In genomic region chr5:81969912-81970311, GRCh38 we compare ENCODE assay signal across 23 cellular contexts. TPM values are rescaled to one million over a fixed set of nuclear protein-coding genes. Genes with fewer than 3 reads are reported as not detected.
DNase-seq lines count a peak whose midpoint lies in the region; ATAC-seq, FAIRE-seq and TF ChIP-seq lines count a peak whose summit lies in the region.
"Had no signal": no experiment of that assay in that cellular context is flagged by ENCODE, and none has a peak within 500 bp of the region (broad histone marks: within the 10 kb centered on the region; RNA-seq: fewer than 3 reads in every experiment).

No MANE protein-coding gene starts in this region.

- no peaks in the 10 kb centered on the region for H3K79me1 ChIP-seq in neuronal stem cell (ENCODE audit: low read depth, low read length)

- no peaks in the 10 kb centered on the region for H3K9me3 ChIP-seq in Caco-2
- no peaks in the 10 kb centered on the region for H3K9me3 ChIP-seq in K562 (replicated peaks; ENCODE audit: control insufficient read depth, insufficient read depth, low read depth, low read length)
- no peaks in the 10 kb centered on the region for H3K9me3 ChIP-seq in neuronal stem cell (replicated peaks in 1 of 2; ENCODE audit: control insufficient read depth in 2 of 2, insufficient read depth in 1 of 2, low read depth in 1 of 2, low read length in 2 of 2)
- H3K9me3 ChIP-seq: suprapubic skin had no signal

- no peak overlapping the region for H2BK15ac ChIP-seq in neuronal stem cell (ENCODE audit: low read length)

- peaks cover 30% of the 10 kb centered on the region for H3K79me2 ChIP-seq in K562 (ENCODE audit: control insufficient read depth, insufficient read depth, low read length)

- TF ChIP-seq POLR2A in K562 (conservative IDR thresholded peaks at IDR 0.05): no peak

- BruUV-seq in Caco-2 (replicated peaks; lab: Mats Ljungman, UMichigan) (no TSS peak), K562 (replicated peaks; lab: Mats Ljungman, UMichigan) (no TSS peak)

- TF ChIP-seq EP300 in K562 (IDR thresholded peaks at IDR 0.05; ENCODE audit: low read length): no peak

- H3K27ac Mint-ChIP-seq in activated T-cell treated with anti-CD3 and anti-CD28 coated beads, Interleukin-2, amount 50 U/mL, for 72 hours: peak overlapping the region; percentile 65
- no peak overlapping the region for H3K27ac Mint-ChIP-seq in Caco-2 (ENCODE audit: unreplicated experiment)
- H3K27ac Mint-ChIP-seq: H9 had no signal

- 91% methylated on average over 2 of the region's 2 CpGs for WGBS in K562 (ENCODE audit: insufficient coverage, low coverage, missing lambda C conversion rate)
- no CpG with 5 or more reads among the region's 2 CpGs for WGBS in neuronal stem cell (ENCODE audit: extremely low coverage in 2 of 2, insufficient read length in 2 of 2, insufficient replicate concordance in 1 of 2), 2 donors

- H4K20me1 ChIP-seq in K562 (replicated peaks; ENCODE audit: control insufficient read depth, insufficient read depth, low read length): no peaks in the 10 kb centered on the region

- H4K8ac ChIP-seq in neuronal stem cell (ENCODE audit: low read depth, low read length): no peak overlapping the region

- H3K4ac ChIP-seq in neuronal stem cell (ENCODE audit: low read length): no peak overlapping the region

- H3K27ac ChIP-seq in K562 (ENCODE audit: extremely low read depth, low read depth, low read length): no peak overlapping the region
- no peak overlapping the region for H3K27ac ChIP-seq in neuronal stem cell (replicated peaks; ENCODE audit: low read length)
- H3K27ac ChIP-seq: epithelial cell of prostate, foreskin keratinocyte, SK-N-MC, suprapubic skin had no signal

- H3K23ac ChIP-seq in neuronal stem cell (ENCODE audit: low read depth, low read length, poor library complexity): no peak overlapping the region

- H3K4me1 ChIP-seq in Caco-2 (peaks cover 3% of the 10 kb centered on the region; the same call in 1 of the 2 replicates), K562 (replicated peaks in 1 of 2; ENCODE audit: control insufficient read depth in 2 of 2, insufficient read depth in 2 of 2, low read length in 2 of 2) (peaks cover 8 to 10% of the 10 kb centered on the region in 2 experiments; a peak in 4 of 5 replicates), neuronal stem cell (ENCODE audit: control insufficient read depth in 2 of 2, insufficient read depth in 1 of 2, low read depth in 1 of 2, low read length in 2 of 2) (peaks cover 4% of the 10 kb centered on the region in 2 donors)

- H2AFZ ChIP-seq in K562 (ENCODE audit: low read depth, low read length) (peak overlapping the region; percentile 90), neuronal stem cell (ENCODE audit: low read length) (peak overlapping the region; percentile 73)

- no peaks in the 10 kb centered on the region for H3K36me3 ChIP-seq in Caco-2 (ENCODE audit: control insufficient read depth, insufficient read depth, low read length)
- H3K36me3 ChIP-seq in K562 (ENCODE audit: control insufficient read depth, insufficient read depth, low read length): no peaks in the 10 kb centered on the region
- no peaks in the 10 kb centered on the region for H3K36me3 ChIP-seq in neuronal stem cell (replicated peaks in 1 of 2; ENCODE audit: control insufficient read depth in 2 of 2, insufficient read depth in 2 of 2, low read length in 2 of 2)
- H3K36me3 ChIP-seq: suprapubic skin had no signal

- intact Hi-C loops in Caco-2 (cut with micrococcal nuclease; ENCODE audit: unreplicated experiment) (loop anchor here (5.0 kb wide), 2 partner anchors 118 to 137 kb away; no protein-coding TSS in a partner anchor), K562 (cut with micrococcal nuclease) (loop anchor here (5.0 kb wide), 3 partner anchors 63 to 218 kb away; partner anchors contain the start of gene SSBP2)

- no peak overlapping the region for H3K4me3 ChIP-seq in Caco-2 (ENCODE audit: low read depth, low read length)
- H3K4me3 ChIP-seq in K562: no peak overlapping the region
- H3K4me3 ChIP-seq in neuronal stem cell (ENCODE audit: low read length in 2 of 2): no peak overlapping the region
- H3K4me3 ChIP-seq: SK-N-MC, suprapubic skin had no signal

- H3K36me3 Mint-ChIP-seq in activated T-cell treated with anti-CD3 and anti-CD28 coated beads, Interleukin-2, amount 50 U/mL, for 72 hours (ENCODE audit: insufficient read depth in 2 of 2): peaks cover 0 to 1% of the 10 kb centered on the region in 2 donors
- no peaks in the 10 kb centered on the region for H3K36me3 Mint-ChIP-seq in Caco-2 (ENCODE audit: insufficient read depth, unreplicated experiment)

- H3K4me2 ChIP-seq in K562 (ENCODE audit: insufficient read depth, low read length) (no peak overlapping the region), neuronal stem cell (ENCODE audit: insufficient read depth, low read length, poor library complexity, severe bottlenecking) (no peak overlapping the region)

- H3K27me3 ChIP-seq in Caco-2 (replicated peaks; ENCODE audit: control insufficient read depth, insufficient read depth, low read length) (no peaks in the 10 kb centered on the region), K562 (ENCODE audit: control insufficient read depth in 2 of 2, insufficient read depth in 2 of 2, low read length in 2 of 2) (no peaks in the 10 kb centered on the region), neuronal stem cell (ENCODE audit: control insufficient read depth in 3 of 3, insufficient read depth in 3 of 3, low read depth in 1 of 3, low read length in 3 of 3) (no peaks in the 10 kb centered on the region)
- H3K27me3 ChIP-seq: dorsolateral prefrontal cortex, foreskin keratinocyte, suprapubic skin had no signal

- peaks cover 26% of the 10 kb centered on the region for H3K4me1 Mint-ChIP-seq in activated T-cell treated with anti-CD3 and anti-CD28 coated beads, Interleukin-2, amount 50 U/mL, for 72 hours (ENCODE audit: low read depth)
- H3K4me1 Mint-ChIP-seq in Caco-2 (ENCODE audit: low read depth, unreplicated experiment): peaks cover 13% of the 10 kb centered on the region

- no peak for TF ChIP-seq RAD21 in K562 (CRISPR knock-in tag; conservative IDR thresholded peaks at IDR 0.05 in 1 of 2, IDR thresholded peaks at IDR 0.05 in 1 of 2)

- no peak overlapping the region for H3K9ac ChIP-seq in K562 (ENCODE audit: insufficient read depth in 1 of 2, low read depth in 2 of 2, low read length in 2 of 2)
- no peak overlapping the region for H3K9ac ChIP-seq in neuronal stem cell (ENCODE audit: low read depth, low read length, poor library complexity)

- H4K91ac ChIP-seq in neuronal stem cell (ENCODE audit: low read depth, low read length, poor library complexity): no peak overlapping the region

- POLR2A ChIA-PET in Caco-2 (lab: Charles Lee) (no interaction called here), K562 (lab: Yijun Ruan, JAX) (no interaction called here)

- H3K9me3 Mint-ChIP-seq in activated T-cell treated with anti-CD3 and anti-CD28 coated beads, Interleukin-2, amount 50 U/mL, for 72 hours: no peaks in the 10 kb centered on the region
- no peaks in the 10 kb centered on the region for H3K9me3 Mint-ChIP-seq in Caco-2 (ENCODE audit: unreplicated experiment)
- H3K9me3 Mint-ChIP-seq: H9 had no signal

- no peak overlapping the region for H3K18ac ChIP-seq in neuronal stem cell (ENCODE audit: low read length)

- CTCF ChIA-PET in Caco-2 (lab: Charles Lee): no interaction called here
- CTCF ChIA-PET in K562 (lab: Yijun Ruan, JAX; ENCODE audit: low intra/inter-chr PET ratio): no interaction called here

- no peak for DNase-seq in activated T-cell treated with anti-CD3 and anti-CD28 coated beads, Interleukin-2, amount 50 U/mL, for 72 hours
- DNase-seq in activated T-cell treated with anti-CD3 and anti-CD28 coated beads for 4 hours (no peak), Caco-2 (no peak), K562 (ENCODE audit: extremely low read depth in 1 of 4, low spot score in 3 of 4) (no peak), neuronal stem cell (ENCODE audit: low spot score) (no peak), HuH-7 (ENCODE audit: low spot score) (no peak)
- DNase-seq: activated gamma-delta T cell treated with Interleukin-2 at 50 U/mL for 16 hours; anterior cingulate cortex; central memory CD4-positive, alpha-beta T cell; DMS79 treated with DMSO at 0.1 percent for 48 hours; dorsolateral prefrontal cortex; foreskin keratinocyte; H9; hippocampal formation; NCI-H2107; NK-92 treated with Interleukin-12 subunit alpha and Interleukin-12 subunit beta, amount 100 ng/mL, for 24 hours; right cardiac atrium had no signal

- in situ Hi-C loops in K562 (cut with MboI): no loop called here

- no peaks in the 10 kb centered on the region for H3K9me1 ChIP-seq in K562 (ENCODE audit: control insufficient read depth, insufficient read depth, low read length)

- H2BK120ac ChIP-seq in neuronal stem cell (ENCODE audit: low read depth, low read length): no peak overlapping the region

- TF ChIP-seq CTCF in Caco-2 (IDR thresholded peaks at IDR 0.05; ENCODE audit: insufficient read depth in 1 of 2, low read depth in 1 of 2, low read length in 1 of 2, severe bottlenecking in 1 of 2, unreplicated experiment in 1 of 2) (no peak), K562 (IDR thresholded peaks at IDR 0.05 in 2 of 3, conservative IDR thresholded peaks at IDR 0.05 in 1 of 3; ENCODE audit: insufficient read depth in 2 of 3, low read depth in 1 of 3, low read length in 3 of 3) (no peak)

- H3K27me3 Mint-ChIP-seq in activated T-cell treated with anti-CD3 and anti-CD28 coated beads, Interleukin-2, amount 50 U/mL, for 72 hours (ENCODE audit: low read depth): no peaks in the 10 kb centered on the region
- no peaks in the 10 kb centered on the region for H3K27me3 Mint-ChIP-seq in Caco-2 (ENCODE audit: insufficient read depth, unreplicated experiment)

- no peak overlapping the region for H2BK5ac ChIP-seq in neuronal stem cell (ENCODE audit: low read length)

- no peak for FAIRE-seq in K562 (lab: Jason Lieb, UNC)
- FAIRE-seq: islet of Langerhans had no signal

- peak overlapping the region in 1 of 2 donors; percentile 55 for H3K4me3 Mint-ChIP-seq in activated T-cell treated with anti-CD3 and anti-CD28 coated beads, Interleukin-2, amount 50 U/mL, for 72 hours
- H3K4me3 Mint-ChIP-seq in Caco-2 (ENCODE audit: unreplicated experiment): peak overlapping the region; percentile 27
- H3K4me3 Mint-ChIP-seq: H9 had no signal

- H2AK5ac ChIP-seq in neuronal stem cell (ENCODE audit: low read depth, low read length): no peak overlapping the region

- H3K14ac ChIP-seq in neuronal stem cell (ENCODE audit: low read length): no peak overlapping the region

- ATAC-seq in activated T-cell treated with anti-CD3 and anti-CD28 coated beads, Interleukin-2, amount 50 U/mL, for 72 hours (replicated peaks in 1 of 2): no peak
- ATAC-seq in K562 (no peak), HG02870 (IDR thresholded peaks at IDR 0.05; ENCODE audit: unreplicated experiment) (no peak), HG03175 (IDR thresholded peaks at IDR 0.05; ENCODE audit: unreplicated experiment) (no peak)
- ATAC-seq: foreskin keratinocyte, right cardiac atrium had no signal

- H2BK12ac ChIP-seq in neuronal stem cell (ENCODE audit: low read length): no peak overlapping the region

RNA-seq across cellular contexts. Expression of gene ATG10, which starts 1.9 kb away (rescaled TPM):
- 10 to 100 TPM in 1 of 2 donors, 1 to 10 TPM in 1; 8.5 to 11.7 TPM for total RNA-seq in activated T-cell treated with anti-CD3 and anti-CD28 coated beads, Interleukin-2, amount 50 U/mL, for 72 hours
- total RNA-seq in Caco-2 (2022): 5.4 and 5.8 TPM in 2 replicates
- total RNA-seq in K562 (2011; cell fraction: chromatin; rRNA removed; ENCODE audit: low replicate concordance): 14.0 and 18.7 TPM in 2 replicates
- 10.8 and 15.5 TPM in 2 replicates for total RNA-seq in K562 (2011; cell fraction: nucleolus; rRNA removed)
- total RNA-seq in K562 (2011; cell fraction: nucleoplasm; rRNA removed): 16.6 and 23.2 TPM in 2 replicates
- total RNA-seq in K562 (2014; rRNA removed): 7.0 and 7.2 TPM in 2 replicates
- total RNA-seq in K562 (2014; rRNA removed; fragmentation: Illumina TruSeq; extraction: Trizol): 12.0 and 13.9 TPM in 2 replicates
- total RNA-seq in K562 (2015; rRNA removed; fragmentation: Illumina TruSeq; extraction: Trizol): 16.4 and 17.1 TPM in 2 replicates
- total RNA-seq in K562 (2021): 11.6 and 12.2 TPM in 2 replicates
- polyA plus RNA-seq in K562 (2011; rRNA removed): 11.9 and 16.0 TPM in 2 replicates
- 4.1 and 8.5 TPM in 2 replicates for polyA plus RNA-seq in K562 (2011; cell fraction: cytosol; rRNA removed)
- polyA plus RNA-seq in K562 (2011; cell fraction: nucleus; rRNA removed): 4.6 and 4.9 TPM in 2 replicates
- 17.2 and 19.5 TPM in 2 replicates for polyA plus RNA-seq in K562 (2012)
- 18.8 and 19.4 TPM in 2 replicates for polyA plus RNA-seq in K562 (2014; fragmentation: Illumina TruSeq; extraction: Trizol)
- 10 to 100 TPM; 14.6 to 15.0 TPM for polyA plus RNA-seq in K562 (2014; fragmentation: Nextera tagmentation; extraction: Ambion mirVana)
- 7.9 and 10.6 TPM in 2 replicates for polyA plus RNA-seq in K562 (2014; rRNA removed)
- 21.6 and 23.8 TPM in 2 replicates for polyA minus RNA-seq in K562 (2011; rRNA and poly(A)+ RNA removed)
- 7.3 and 14.2 TPM in 2 replicates for polyA minus RNA-seq in K562 (2011; cell fraction: cytosol; rRNA and poly(A)+ RNA removed)
- 25.7 and 34.7 TPM in 2 replicates for polyA minus RNA-seq in K562 (2011; cell fraction: nucleus; rRNA and poly(A)+ RNA removed)
- 7.2 TPM for polyA plus RNA-seq in neuronal stem cell (2013, experiment 1 of 2)
- 8.0 TPM for polyA plus RNA-seq in neuronal stem cell (2013, experiment 2 of 2)
